In genomic region chr5:55636711-55637110, GRCh38 we compare ENCODE assay signal across 9 cellular contexts.
DNase-seq lines count a peak whose midpoint lies in the region; ATAC-seq lines count a peak whose summit lies in the region.
"Had no signal": no experiment of that assay in that cellular context is flagged by ENCODE, and none has a peak within 500 bp of the region (broad histone marks: within the 10 kb centered on the region; RNA-seq: fewer than 3 reads in every experiment).

No MANE protein-coding gene starts in this region.

- DNase-seq in Daoy (ENCODE audit: low read depth): peak; percentile 15
- DNase-seq in RPMI7951 (ENCODE audit: low read depth): peak; percentile 17
- peak; percentile 12 for DNase-seq in glomerular visceral epithelial cell (ENCODE audit: extremely low spot score)
- DNase-seq in pons (ENCODE audit: low spot score): peak; percentile 43
- no peak for DNase-seq in T1000 (lab: John Stamatoyannopoulos, UW)
- no peak for DNase-seq in NCI-H446 treated with DMSO at 0.1 percent for 48 hours (lab: John Stamatoyannopoulos, UW)
- DNase-seq in SW 1271 (lab: John Stamatoyannopoulos, UW): no peak

- ATAC-seq in HG02798 (IDR thresholded peaks at IDR 0.05; ENCODE audit: poor library complexity, unreplicated experiment): no peak
- ATAC-seq: Panc1 had no signal

Comparison
In these comparisons a context has a peak if more than half of its experiments do, and no peak if none do; other contexts are left out.
1. DNase-seq: peak in Daoy (single experiment), RPMI7951 (single experiment), glomerular visceral epithelial cell (single experiment) and pons (single experiment); none in T1000 (single experiment), NCI-H446 treated with DMSO at 0.1 percent for 48 hours (single experiment) and SW 1271 (0 of 2).